Comparison of ENCODE assay signal across 15 cellular contexts in the genomic region with DNA sequence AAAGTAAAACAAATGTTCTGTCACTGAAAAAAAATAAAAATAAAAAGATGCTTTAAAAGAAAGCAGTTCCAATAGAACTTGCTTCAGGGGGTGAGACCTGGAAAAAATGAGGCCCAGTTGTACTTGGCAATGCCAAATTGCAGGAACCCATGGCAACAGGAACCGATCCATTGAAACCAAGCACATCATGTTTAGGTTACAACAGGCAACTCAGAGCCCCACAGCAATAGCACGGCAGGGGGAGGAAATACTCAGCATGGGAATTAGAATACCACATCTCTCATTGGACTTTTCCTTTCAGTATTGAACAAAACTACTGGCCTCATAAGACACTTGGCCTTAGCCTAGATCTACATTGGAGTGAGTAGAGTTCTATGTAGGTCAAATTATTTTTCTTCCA.
A peak's percentile ranks its signal among the peaks of the same experiment; 100 is the strongest.
DNase-seq lines count a peak whose midpoint lies in the region; ATAC-seq and TF ChIP-seq lines count a peak whose summit lies in the region.
"Had no signal": no experiment of that assay in that cellular context is flagged by ENCODE, and none has a peak within 500 bp of the region (broad histone marks: within the 10 kb centered on the region; RNA-seq: fewer than 3 reads in every experiment).

No MANE protein-coding gene starts in this region.

- H3K27me3 ChIP-seq in mesenchymal stem cell (ENCODE audit: control insufficient read depth in 1 of 2, insufficient read depth in 1 of 2, low read length in 2 of 2), result no peaks in the 10 kb centered on the region
- H3K27me3 ChIP-seq: neutrophil had no signal

- H2BK15ac ChIP-seq in mesenchymal stem cell (ENCODE audit: low read depth, poor library complexity, severe bottlenecking), result no peak overlapping the region

- H3K18ac ChIP-seq in mesenchymal stem cell (ENCODE audit: low read depth in 1 of 2, low read length in 2 of 2), result peak overlapping the region; percentile 92 to 93

- no peaks in the 10 kb centered on the region for H3K36me3 ChIP-seq in mesenchymal stem cell (ENCODE audit: control insufficient read depth in 1 of 2, insufficient read depth in 2 of 2, low read depth in 1 of 2, low read length in 2 of 2)
- H3K36me3 ChIP-seq: neutrophil had no signal

- peaks cover 34% of the 10 kb centered on the region for H3K4me1 Mint-ChIP-seq in MCF 10A (ENCODE audit: insufficient read depth, unreplicated experiment)
- H3K4me1 Mint-ChIP-seq in natural killer cell treated with Interleukin-12 subunit alpha and Interleukin-12 subunit beta and Interleukin-15 and Interleukin-18, amount 100 ng/mL, for 72 hours (ENCODE audit: low read depth in 2 of 2), result no peaks in the 10 kb centered on the region
- H3K4me1 Mint-ChIP-seq: activated CD4-positive, alpha-beta T cell treated with anti-CD3 and anti-CD28 coated beads, Interleukin-2, amount 10 ng/mL, durations not matched to agents 7 days and 5 days; activated naive CD4-positive, alpha-beta T cell treated with anti-CD3 and anti-CD28 coated beads, Interleukin-2, amount 10 ng/mL, durations not matched to agents 7 days and 5 days; CD4-positive, CD25-positive, alpha-beta regulatory T cell; immature natural killer cell; stimulated activated naive B cell treated with anti-CD40 and anti-IgM and Interleukin-4, amounts not matched to agents 10 μg/mL and 1 μg/mL and 100 μg/mL, for 72 hours had no signal

- peak overlapping the region in 1 of 2 experiments; percentile 50 for H3K4ac ChIP-seq in mesenchymal stem cell (ENCODE audit: low read depth in 1 of 2, low read length in 2 of 2)

- H3K27ac ChIP-seq in mesenchymal stem cell (ENCODE audit: low read length, poor library complexity, severe bottlenecking), result peak overlapping the region; percentile 90
- H3K27ac ChIP-seq: neutrophil had no signal

- H2AK5ac ChIP-seq in mesenchymal stem cell (ENCODE audit: low read length, severe bottlenecking), result no peak overlapping the region

- no peak overlapping the region for H3K4me2 ChIP-seq in mesenchymal stem cell (ENCODE audit: low read length, poor library complexity, severe bottlenecking)

- H3K4me1 ChIP-seq in mesenchymal stem cell (ENCODE audit: control insufficient read depth, insufficient read depth, low read depth, low read length), result peaks cover 2% of the 10 kb centered on the region

- ATAC-seq in GM18870 (IDR thresholded peaks at IDR 0.05; ENCODE audit: unreplicated experiment), result peak; percentile 24
- ATAC-seq in HG03432 (IDR thresholded peaks at IDR 0.05; ENCODE audit: unreplicated experiment), result peak; percentile 39
- no peak for ATAC-seq in natural killer cell treated with Interleukin-12 subunit alpha and Interleukin-12 subunit beta and Interleukin-15 and Interleukin-18, amount 100 ng/mL, for 72 hours
- ATAC-seq: stimulated activated naive B cell treated with anti-CD40 and anti-IgM and Interleukin-4, amounts not matched to agents 10 μg/mL and 1 μg/mL and 100 μg/mL, for 72 hours had no signal

- no peaks in the 10 kb centered on the region for H3K9me3 ChIP-seq in mesenchymal stem cell (ENCODE audit: control insufficient read depth, low read length)
- H3K9me3 ChIP-seq: neutrophil had no signal

- H3K9me3 Mint-ChIP-seq in MCF 10A (ENCODE audit: unreplicated experiment), result no peaks in the 10 kb centered on the region
- no peaks in the 10 kb centered on the region for H3K9me3 Mint-ChIP-seq in natural killer cell treated with Interleukin-12 subunit alpha and Interleukin-12 subunit beta and Interleukin-15 and Interleukin-18, amount 100 ng/mL, for 72 hours
- H3K9me3 Mint-ChIP-seq: activated CD4-positive, alpha-beta T cell treated with anti-CD3 and anti-CD28 coated beads, Interleukin-2, amount 10 ng/mL, durations not matched to agents 7 days and 5 days; activated naive CD4-positive, alpha-beta T cell treated with anti-CD3 and anti-CD28 coated beads, Interleukin-2, amount 10 ng/mL, durations not matched to agents 7 days and 5 days; CD4-positive, CD25-positive, alpha-beta regulatory T cell; stimulated activated naive B cell treated with anti-CD40 and anti-IgM and Interleukin-4, amounts not matched to agents 10 μg/mL and 1 μg/mL and 100 μg/mL, for 72 hours had no signal

- H3K79me1 ChIP-seq in mesenchymal stem cell (replicated peaks; ENCODE audit: low read length, poor library complexity, severe bottlenecking), result no peaks in the 10 kb centered on the region

- no peak overlapping the region for H3K14ac ChIP-seq in mesenchymal stem cell (ENCODE audit: low read length in 2 of 2)

- peak overlapping the region; percentile 31 for H2BK5ac ChIP-seq in mesenchymal stem cell (ENCODE audit: low read depth, low read length, poor library complexity, severe bottlenecking)

- H4K91ac ChIP-seq in mesenchymal stem cell (ENCODE audit: low read length), result peak overlapping the region; percentile 27

- no peak overlapping the region for H2AFZ ChIP-seq in mesenchymal stem cell (ENCODE audit: low read depth, low read length)

- no peak overlapping the region for H3K27ac Mint-ChIP-seq in MCF 10A (ENCODE audit: low read depth, unreplicated experiment)
- no peak overlapping the region for H3K27ac Mint-ChIP-seq in natural killer cell treated with Interleukin-12 subunit alpha and Interleukin-12 subunit beta and Interleukin-15 and Interleukin-18, amount 100 ng/mL, for 72 hours
- H3K27ac Mint-ChIP-seq: activated CD4-positive, alpha-beta T cell treated with anti-CD3 and anti-CD28 coated beads, Interleukin-2, amount 10 ng/mL, durations not matched to agents 7 days and 5 days; activated naive CD4-positive, alpha-beta T cell treated with anti-CD3 and anti-CD28 coated beads, Interleukin-2, amount 10 ng/mL, durations not matched to agents 7 days and 5 days; CD4-positive, CD25-positive, alpha-beta regulatory T cell; immature natural killer cell; stimulated activated naive B cell treated with anti-CD40 and anti-IgM and Interleukin-4, amounts not matched to agents 10 μg/mL and 1 μg/mL and 100 μg/mL, for 72 hours had no signal

- TF ChIP-seq CTCF in MCF 10A (IDR thresholded peaks at IDR 0.05; ENCODE audit: unreplicated experiment) (no peak), GM20000 (IDR thresholded peaks at IDR 0.05; ENCODE audit: extremely low read depth, missing control alignments) (no peak)

- intact Hi-C loops in MCF 10A (cut with micrococcal nuclease), result no loop called here

- no TSS peak for BruUV-seq in MCF 10A (replicated peaks; lab: Mats Ljungman, UMichigan)

- CTCF ChIA-PET in MCF 10A (lab: Yijun Ruan, JAX), result no interaction called here

- 0% methylated on average over 1 of the region's 2 CpGs for WGBS in mesenchymal stem cell

- peak overlapping the region in 1 of 2 experiments; percentile 96 for H2BK12ac ChIP-seq in mesenchymal stem cell (ENCODE audit: low read length in 2 of 2)

- H3K36me3 Mint-ChIP-seq in MCF 10A (ENCODE audit: insufficient read depth, unreplicated experiment), result no peaks in the 10 kb centered on the region
- no peaks in the 10 kb centered on the region for H3K36me3 Mint-ChIP-seq in natural killer cell treated with Interleukin-12 subunit alpha and Interleukin-12 subunit beta and Interleukin-15 and Interleukin-18, amount 100 ng/mL, for 72 hours
- H3K36me3 Mint-ChIP-seq: activated naive CD4-positive, alpha-beta T cell treated with anti-CD3 and anti-CD28 coated beads, Interleukin-2, amount 10 ng/mL, durations not matched to agents 7 days and 5 days; CD4-positive, CD25-positive, alpha-beta regulatory T cell; immature natural killer cell; stimulated activated naive B cell treated with anti-CD40 and anti-IgM and Interleukin-4, amounts not matched to agents 10 μg/mL and 1 μg/mL and 100 μg/mL, for 72 hours had no signal

- no peak overlapping the region for H2BK120ac ChIP-seq in mesenchymal stem cell (ENCODE audit: low read depth, low read length)

- no peak overlapping the region for H3K4me3 ChIP-seq in mesenchymal stem cell (ENCODE audit: insufficient read depth in 1 of 2, low read depth in 1 of 2, low read length in 2 of 2)

- no peak overlapping the region for H4K8ac ChIP-seq in mesenchymal stem cell (ENCODE audit: low read length)

- H3K27me3 Mint-ChIP-seq in MCF 10A (ENCODE audit: insufficient read depth, unreplicated experiment), result no peaks in the 10 kb centered on the region
- H3K27me3 Mint-ChIP-seq in natural killer cell treated with Interleukin-12 subunit alpha and Interleukin-12 subunit beta and Interleukin-15 and Interleukin-18, amount 100 ng/mL, for 72 hours, result no peaks in the 10 kb centered on the region
- H3K27me3 Mint-ChIP-seq: activated CD4-positive, alpha-beta T cell treated with anti-CD3 and anti-CD28 coated beads, Interleukin-2, amount 10 ng/mL, durations not matched to agents 7 days and 5 days; activated naive CD4-positive, alpha-beta T cell treated with anti-CD3 and anti-CD28 coated beads, Interleukin-2, amount 10 ng/mL, durations not matched to agents 7 days and 5 days; CD4-positive, CD25-positive, alpha-beta regulatory T cell; stimulated activated naive B cell treated with anti-CD40 and anti-IgM and Interleukin-4, amounts not matched to agents 10 μg/mL and 1 μg/mL and 100 μg/mL, for 72 hours had no signal

- H3K9ac ChIP-seq in mesenchymal stem cell (ENCODE audit: low read length), result no peak overlapping the region

- H3K4me3 Mint-ChIP-seq in MCF 10A (ENCODE audit: unreplicated experiment), result no peak overlapping the region
- H3K4me3 Mint-ChIP-seq in natural killer cell treated with Interleukin-12 subunit alpha and Interleukin-12 subunit beta and Interleukin-15 and Interleukin-18, amount 100 ng/mL, for 72 hours, result no peak overlapping the region
- H3K4me3 Mint-ChIP-seq: activated CD4-positive, alpha-beta T cell treated with anti-CD3 and anti-CD28 coated beads, Interleukin-2, amount 10 ng/mL, durations not matched to agents 7 days and 5 days; activated naive CD4-positive, alpha-beta T cell treated with anti-CD3 and anti-CD28 coated beads, Interleukin-2, amount 10 ng/mL, durations not matched to agents 7 days and 5 days; CD4-positive, CD25-positive, alpha-beta regulatory T cell; immature natural killer cell; stimulated activated naive B cell treated with anti-CD40 and anti-IgM and Interleukin-4, amounts not matched to agents 10 μg/mL and 1 μg/mL and 100 μg/mL, for 72 hours had no signal

- H3K23ac ChIP-seq in mesenchymal stem cell (ENCODE audit: low read length in 2 of 2), result no peak overlapping the region

- POLR2A ChIA-PET in MCF 10A (lab: Yijun Ruan, JAX), result no interaction called here

- DNase-seq in MCF 10A (ENCODE audit: unreplicated experiment) (peak; percentile 33), mesenchymal stem cell (peak; percentile 82), RKO (ENCODE audit: low spot score) (no peak), GM20000 (ENCODE audit: low spot score) (no peak), HCEC 1CT (no peak)
- no peak for DNase-seq in natural killer cell treated with Interleukin-12 subunit alpha and Interleukin-12 subunit beta and Interleukin-15 and Interleukin-18, amount 100 ng/mL, for 72 hours (ENCODE audit: low spot score)
- DNase-seq: activated CD4-positive, alpha-beta T cell treated with anti-CD3 and anti-CD28 coated beads, Interleukin-2, amount 10 ng/mL, durations not matched to agents 7 days and 5 days; activated naive CD4-positive, alpha-beta T cell treated with anti-CD3 and anti-CD28 coated beads, Interleukin-2, amount 10 ng/mL, durations not matched to agents 7 days and 5 days; CD4-positive, CD25-positive, alpha-beta regulatory T cell; immature natural killer cell; NCI-H345; stimulated activated naive B cell treated with anti-CD40 and anti-IgM and Interleukin-4, amounts not matched to agents 10 μg/mL and 1 μg/mL and 100 μg/mL, for 72 hours had no signal

Comparison
In these comparisons a context has a peak if more than half of its experiments do, and no peak if none do; other contexts are left out.
1. ATAC-seq: peak in GM18870 (single experiment) and HG03432 (single experiment); none in natural killer cell treated with Interleukin-12 subunit alpha and Interleukin-12 subunit beta and Interleukin-15 and Interleukin-18, amount 100 ng/mL, for 72 hours (0 of 2).
2. DNase-seq: peak in MCF 10A (single experiment) and mesenchymal stem cell (single experiment); none in RKO (single experiment), natural killer cell treated with Interleukin-12 subunit alpha and Interleukin-12 subunit beta and Interleukin-15 and Interleukin-18, amount 100 ng/mL, for 72 hours (single experiment), GM20000 (single experiment) and HCEC 1CT (single experiment).